Comparison of ENCODE assay signal across 8 cellular contexts in genomic region chr1:23168079-23168461, GRCh38. TPM values are rescaled to one million over a fixed set of nuclear protein-coding genes. Genes with fewer than 3 reads are reported as not detected.
DNase-seq lines count a peak whose midpoint lies in the region; ATAC-seq and TF ChIP-seq lines count a peak whose summit lies in the region.

No MANE protein-coding gene starts in this region.

- H3K4me3 ChIP-seq in endodermal cell (ENCODE audit: low read length) (peak overlapping the region; percentile 95), aorta (ENCODE audit: low read length in 2 of 2) (peak overlapping the region; percentile 71 to 91)

- H3K27me3 Mint-ChIP-seq in endodermal cell (ENCODE audit: insufficient read depth) (peaks cover 5% of the 10 kb centered on the region), naive B cell (no peaks in the 10 kb centered on the region)

- ATAC-seq in HG02571 (IDR thresholded peaks at IDR 0.05; ENCODE audit: unreplicated experiment) (peak; percentile 24), naive B cell (ENCODE audit: low read depth in 2 of 2) (peak; percentile 17 to 18), aorta (ENCODE audit: low FRiP score) (no peak)

- H3K4me1 ChIP-seq in endodermal cell (ENCODE audit: control insufficient read depth, insufficient read depth, low read length) (no peaks in the 10 kb centered on the region), aorta (ENCODE audit: control insufficient read depth in 1 of 2, insufficient read depth in 2 of 2, low read length in 2 of 2) (no peaks in the 10 kb centered on the region)

- peak overlapping the region; percentile 96 for H3K27ac Mint-ChIP-seq in endodermal cell
- peak overlapping the region in 4 of 6 donors; percentile 80 to 96 (median 92) for H3K27ac Mint-ChIP-seq in naive B cell

- H3K27me3 ChIP-seq in endodermal cell (ENCODE audit: control insufficient read depth, insufficient read depth, low read length, poor library complexity, severe bottlenecking), result no peaks in the 10 kb centered on the region
- no peaks in the 10 kb centered on the region for H3K27me3 ChIP-seq in aorta (ENCODE audit: control insufficient read depth in 1 of 2, insufficient read depth in 2 of 2, low read length in 1 of 2)

- DNase-seq in CD1c-positive myeloid dendritic cell (ENCODE audit: extremely low spot score) (peak; percentile 49), UCSD-AML1 (lab: John Stamatoyannopoulos, UW; ENCODE audit: unreplicated experiment) (peak; percentile 45), endodermal cell (no peak), naive B cell (no peak), aorta (peak; percentile 54 to 81), GOT3 (lab: John Stamatoyannopoulos, UW) (no peak), NCI-H2196 treated with DMSO at 0.1 percent for 48 hours (lab: John Stamatoyannopoulos, UW; ENCODE audit: unreplicated experiment) (no peak)

- H3K4me1 Mint-ChIP-seq in endodermal cell, result peaks cover 10% of the 10 kb centered on the region
- peaks cover 18 to 26% (median 26%) of the 10 kb centered on the region in 3 donors for H3K4me1 Mint-ChIP-seq in naive B cell

- H3K27ac ChIP-seq in endodermal cell (ENCODE audit: low read depth, low read length) (peak overlapping the region; percentile 95), aorta (ENCODE audit: low read depth in 1 of 2, low read length in 2 of 2) (peak overlapping the region; percentile 80 to 88)

- WGBS in endodermal cell (ENCODE audit: insufficient coverage in 1 of 2, insufficient read length in 1 of 2), 2 experiments, result 0 to 1% methylated on average over 17 to 45 of the region's 50 CpGs
- 1 to 2% methylated on average over 26 to 50 of the region's 50 CpGs for WGBS in aorta, 2 donors

- H3K36me3 ChIP-seq in endodermal cell (ENCODE audit: control insufficient read depth, insufficient read depth, low read length) (peaks cover 8% of the 10 kb centered on the region), aorta (ENCODE audit: control insufficient read depth in 1 of 2, insufficient read depth in 2 of 2, low read length in 1 of 2) (no peaks in the 10 kb centered on the region)

- no peak for TF ChIP-seq CTCF in endodermal cell (conservative IDR thresholded peaks at IDR 0.05)

- no peaks in the 10 kb centered on the region for H3K9me3 Mint-ChIP-seq in endodermal cell
- H3K9me3 Mint-ChIP-seq in naive B cell, result no peaks in the 10 kb centered on the region

- peak overlapping the region; percentile 94 for H3K9ac ChIP-seq in endodermal cell (ENCODE audit: extremely low read depth, low read length, poor library complexity, severe bottlenecking)

- H3K9me3 ChIP-seq in endodermal cell (ENCODE audit: control insufficient read depth, low read length) (no peaks in the 10 kb centered on the region), aorta (ENCODE audit: control insufficient read depth, low read length) (no peaks in the 10 kb centered on the region)

- intact Hi-C loops in aorta (cut with DNase I), result no loop called here

- H3K36me3 Mint-ChIP-seq in endodermal cell (ENCODE audit: low read depth) (peaks cover 2% of the 10 kb centered on the region), naive B cell (peaks cover 0 to 5% of the 10 kb centered on the region in 2 donors)

- H3K4me3 Mint-ChIP-seq in endodermal cell (peak overlapping the region; percentile 92), naive B cell (peak overlapping the region; percentile 91 to 99 (median 96))

RNA-seq across cellular contexts. Expression of gene LUZP1, which starts 0.6 kb away (rescaled TPM):
- total RNA-seq in endodermal cell (10 to 100 TPM; 43.5 to 49.4 TPM), aorta (10 to 100 TPM; 40.5 to 42.1 TPM)
- polyA plus RNA-seq in endodermal cell (2013, experiment 1 of 2), result 19.1 TPM
- polyA plus RNA-seq in endodermal cell (2013, experiment 2 of 2), result 23.1 TPM
- polyA plus RNA-seq in naive B cell (ENCODE audit: low read depth in 6 of 6) (10 to 100 TPM in 1 of 6 donors, 1 to 10 TPM in 5; 1.3 to 14.1 (median 7.0) TPM), aorta (1 to 10 TPM; 5.9 to 6.9 TPM)

RNA-seq across cellular contexts. Expression of gene HTR1D, which starts 49.2 kb away (rescaled TPM):
- 1 to 10 TPM; 2.9 to 4.1 TPM for total RNA-seq in endodermal cell
- 1.1 TPM for polyA plus RNA-seq in endodermal cell (2013, experiment 1 of 2)
- 1.1 TPM for polyA plus RNA-seq in endodermal cell (2013, experiment 2 of 2)
- not detected for polyA plus RNA-seq in naive B cell (ENCODE audit: low read depth in 6 of 6)
- total RNA-seq in aorta, result not detected
- 1 to 10 TPM in 1 of 2 donors, under 1 TPM in 1; 0.05 to 1.3 TPM for polyA plus RNA-seq in aorta

Comparison
In these comparisons a context has a peak if more than half of its experiments do, and no peak if none do; other contexts are left out.
1. DNase-seq: peak in CD1c-positive myeloid dendritic cell (single experiment), UCSD-AML1 (single experiment) and aorta (2 of 2); none in endodermal cell (single experiment), naive B cell (single experiment), GOT3 (single experiment) and NCI-H2196 treated with DMSO at 0.1 percent for 48 hours (single experiment).